ENCODE assay signal across 8 cellular contexts in the genomic region with DNA sequence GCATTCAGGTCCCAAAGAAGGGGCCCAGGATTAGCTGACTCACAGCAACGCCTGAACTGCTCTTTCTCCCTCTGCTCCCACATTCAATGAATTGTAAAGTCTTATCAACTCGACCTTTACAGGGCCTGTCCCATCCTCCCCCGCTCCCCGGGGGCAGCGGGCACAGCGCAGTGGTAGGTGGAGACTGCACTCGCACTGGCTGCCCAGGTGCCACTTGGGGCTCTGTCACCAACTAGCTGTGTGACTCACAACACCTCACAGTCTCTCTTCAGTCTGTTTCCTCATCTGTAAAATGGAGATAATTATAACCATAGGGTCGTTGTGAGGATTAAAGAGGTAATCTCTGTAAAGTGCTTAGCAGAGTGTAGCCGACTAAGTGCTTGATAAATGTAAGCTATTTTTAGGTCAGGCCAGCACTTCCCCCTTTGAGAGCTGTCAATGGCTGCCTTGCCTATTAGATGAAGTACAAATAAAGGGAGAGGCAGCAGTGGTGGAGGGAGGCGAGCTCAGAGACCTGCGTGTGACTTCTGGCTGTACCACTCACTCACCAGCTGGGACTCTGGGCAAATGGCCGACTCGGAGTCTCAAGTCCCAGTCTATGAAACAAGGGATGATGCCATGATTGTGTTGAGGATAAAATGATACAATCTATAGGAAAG. TPM values are rescaled to one million over a fixed set of nuclear protein-coding genes. Genes with fewer than 3 reads are reported as not detected.
A peak's percentile ranks its signal among the peaks of the same experiment; 100 is the strongest.
DNase-seq lines count a peak whose midpoint lies in the region; ATAC-seq and TF ChIP-seq lines count a peak whose summit lies in the region.

No MANE protein-coding gene starts in this region.

- TF ChIP-seq CTCF in body of pancreas (IDR thresholded peaks at IDR 0.05), result no peak
- no peak for TF ChIP-seq CTCF in CD4-positive, alpha-beta T cell (IDR thresholded peaks at IDR 0.05)

- POLR2A ChIA-PET in CD4-positive, alpha-beta T cell (lab: Charles Lee), result no interaction called here

- no peak overlapping the region for H3K4me3 ChIP-seq in body of pancreas

- intact Hi-C loops in body of pancreas (cut with DNase I), result no loop called here
- intact Hi-C loops in CD4-positive, alpha-beta T cell (cut with DNase I, micrococcal nuclease), result no loop called here

- no peak for TF ChIP-seq POLR2A in body of pancreas (IDR thresholded peaks at IDR 0.05)

- peak overlapping the region in 4 of 6 donors; percentile 73 to 98 (median 84) for H3K27ac Mint-ChIP-seq in naive B cell
- no peak overlapping the region for H3K27ac Mint-ChIP-seq in CD4-positive, alpha-beta T cell

- no peaks in the 10 kb centered on the region for H3K36me3 Mint-ChIP-seq in naive B cell
- H3K36me3 Mint-ChIP-seq in CD4-positive, alpha-beta T cell (ENCODE audit: low read depth), result no peaks in the 10 kb centered on the region

- no peaks in the 10 kb centered on the region for H3K27me3 ChIP-seq in body of pancreas
- H3K27me3 ChIP-seq in CD4-positive, alpha-beta T cell (ENCODE audit: control insufficient read depth, insufficient read depth, low read length), result no peaks in the 10 kb centered on the region

- no peaks in the 10 kb centered on the region for H3K36me3 ChIP-seq in body of pancreas (replicated peaks in 1 of 2; ENCODE audit: insufficient read depth in 1 of 2, low read depth in 2 of 2)

- DNase-seq in DMS153 treated with DMSO at 0.1 percent for 48 hours (lab: John Stamatoyannopoulos, UW; ENCODE audit: unreplicated experiment), result peak; percentile 34
- peak; percentile 17 to 77 for DNase-seq in NCI-H2081 (lab: John Stamatoyannopoulos, UW)
- DNase-seq in body of pancreas, result peak in 2 of 4 donors; percentile 20 to 22
- peak; percentile 51 for DNase-seq in naive B cell
- DNase-seq in T-helper 9 cell, result no peak
- no peak for DNase-seq in NCI-H2196 treated with DMSO at 0.1 percent for 48 hours (lab: John Stamatoyannopoulos, UW; ENCODE audit: unreplicated experiment)
- DNase-seq in CD4-positive, alpha-beta T cell, result no peak
- no peak for DNase-seq in HT-29 (ENCODE audit: low spot score)

- WGBS in body of pancreas, 2 donors, result 40 to 50% methylated on average over 13 of the region's 13 CpGs

- CTCF ChIA-PET in CD4-positive, alpha-beta T cell (lab: Charles Lee), result no interaction called here

- H3K27ac ChIP-seq in body of pancreas, result no peak overlapping the region
- H3K27ac ChIP-seq in CD4-positive, alpha-beta T cell (ENCODE audit: low read depth, low read length), result no peak overlapping the region

- H3K4me3 Mint-ChIP-seq in naive B cell, result peak overlapping the region in 7 of 8 donors; percentile 60 to 90 (median 85)
- no peak overlapping the region for H3K4me3 Mint-ChIP-seq in CD4-positive, alpha-beta T cell

- no peaks in the 10 kb centered on the region for H3K9me3 Mint-ChIP-seq in naive B cell
- H3K9me3 Mint-ChIP-seq in CD4-positive, alpha-beta T cell, result no peaks in the 10 kb centered on the region

- ATAC-seq in body of pancreas (peak; percentile 16), naive B cell (ENCODE audit: low read depth in 2 of 2) (peak; percentile 86 to 91)
- no peak for ATAC-seq in CD4-positive, alpha-beta T cell (ENCODE audit: poor library complexity)

- no peaks in the 10 kb centered on the region for H3K9me3 ChIP-seq in body of pancreas
- H3K9me3 ChIP-seq in CD4-positive, alpha-beta T cell (ENCODE audit: control insufficient read depth, low read length), result no peaks in the 10 kb centered on the region

- H3K4me1 ChIP-seq in body of pancreas, result no peaks in the 10 kb centered on the region

- peaks cover 0 to 15% (median 4%) of the 10 kb centered on the region in 3 donors for H3K27me3 Mint-ChIP-seq in naive B cell
- H3K27me3 Mint-ChIP-seq in CD4-positive, alpha-beta T cell, result peaks cover 7% of the 10 kb centered on the region

- H3K4me1 Mint-ChIP-seq in naive B cell, result peaks cover 15 to 29% (median 18%) of the 10 kb centered on the region in 3 donors
- H3K4me1 Mint-ChIP-seq in CD4-positive, alpha-beta T cell (ENCODE audit: low read depth), result no peaks in the 10 kb centered on the region

RNA-seq across cellular contexts. Expression of a gene that starts 0.7 kb away (rescaled TPM):
- not detected for total RNA-seq in body of pancreas
- not detected for polyA plus RNA-seq in naive B cell (ENCODE audit: low read depth in 6 of 6)
- not detected for total RNA-seq in CD4-positive, alpha-beta T cell
- total RNA-seq in HT-29 (2014; rRNA removed; shearing (Covaris generic)), result 0.13 TPM in 1 of 2 replicates, not detected in the other

RNA-seq across cellular contexts. Expression of a gene that starts 24.5 kb away (rescaled TPM):
- 1 to 10 TPM in 1 of 2 donors, not detected in 1; 1.8 TPM for total RNA-seq in body of pancreas
- under 1 TPM in 1 of 6 donors, not detected in 5; 0.45 TPM for polyA plus RNA-seq in naive B cell (ENCODE audit: low read depth in 6 of 6)
- under 1 TPM; 0.22 to 0.91 TPM for total RNA-seq in CD4-positive, alpha-beta T cell
- 54.6 and 61.1 TPM in 2 replicates for total RNA-seq in HT-29 (2014; rRNA removed; shearing (Covaris generic))

RNA-seq across cellular contexts. Expression of a gene that starts 58.2 kb away (rescaled TPM):
- 1 to 10 TPM; 7.3 to 7.5 TPM for total RNA-seq in body of pancreas
- under 1 TPM in 2 of 6 donors, not detected in 4; 0.06 to 0.17 TPM for polyA plus RNA-seq in naive B cell (ENCODE audit: low read depth in 6 of 6)
- total RNA-seq in CD4-positive, alpha-beta T cell, result 1 to 10 TPM; 3.6 TPM
- 1.1 and 1.4 TPM in 2 replicates for total RNA-seq in HT-29 (2014; rRNA removed; shearing (Covaris generic))

Comparison
In these comparisons a context has a peak if more than half of its experiments do, and no peak if none do; other contexts are left out.
1. DNase-seq: peak in DMS153 treated with DMSO at 0.1 percent for 48 hours (single experiment), NCI-H2081 (2 of 2) and naive B cell (single experiment); none in T-helper 9 cell (single experiment), NCI-H2196 treated with DMSO at 0.1 percent for 48 hours (single experiment), CD4-positive, alpha-beta T cell (0 of 10) and HT-29 (single experiment).
2. RNA of a gene that starts 24.5 kb away (total RNA-seq): 54.6 to 61.1 TPM in HT-29; 1.8 TPM in body of pancreas and 0.22 to 0.91 TPM in CD4-positive, alpha-beta T cell; every median in the first group is over 10 times any median in the second.